2 cellular contexts compared by ENCODE assay signal in genomic region chr4:56466910-56467283, GRCh38.
TF ChIP-seq lines count a peak whose summit lies in the region.

No MANE protein-coding gene starts in this region.

TF ChIP-seq in HCT116, 20 proteins besides CTCF, POLR2A, EP300 and RAD21 (continued from another document):
- TF ChIP-seq ZBTB33 (IDR thresholded peaks at IDR 0.05; ENCODE audit: extremely low read depth, insufficient replicate concordance, low read length) (no peak), REST (IDR thresholded peaks at IDR 0.05; ENCODE audit: low read depth) (no peak), EZH2phosphoT487 (IDR thresholded peaks at IDR 0.05; ENCODE audit: borderline replicate concordance) (no peak), SRF (IDR thresholded peaks at IDR 0.05; ENCODE audit: low read depth) (no peak), POLR2AphosphoS5 (IDR thresholded peaks at IDR 0.05; ENCODE audit: low read depth, low read length) (no peak), ATF3 (IDR thresholded peaks at IDR 0.05) (no peak), TCF7L2 (IDR thresholded peaks at IDR 0.05; ENCODE audit: borderline replicate concordance, extremely low read depth, insufficient read depth, insufficient read length) (no peak), YY1 (IDR thresholded peaks at IDR 0.05; ENCODE audit: extremely low read depth, insufficient replicate concordance, low read depth, low read length) (no peak), ZNF274 (IDR thresholded peaks at IDR 0.05; ENCODE audit: low read depth, low read length) (no peak), CBX3 (IDR thresholded peaks at IDR 0.05; ENCODE audit: low read depth) (no peak), EGR1 (IDR thresholded peaks at IDR 0.05; ENCODE audit: low read depth) (no peak), ELF1 (IDR thresholded peaks at IDR 0.05; ENCODE audit: borderline replicate concordance, low read depth) (no peak)

TF ChIP-seq in SK-N-SH, 30 proteins besides CTCF, POLR2A, EP300 and RAD21 (continued from another document):
- TF ChIP-seq IRF3 (IDR thresholded peaks at IDR 0.05; ENCODE audit: low read depth, low read length) (no peak), TAF1 (IDR thresholded peaks at IDR 0.05; ENCODE audit: borderline replicate concordance, low read depth, low read length) (no peak), SIN3A (IDR thresholded peaks at IDR 0.05; ENCODE audit: borderline replicate concordance, low read depth, low read length) (no peak), EZH2phosphoT487 (IDR thresholded peaks at IDR 0.05; ENCODE audit: borderline replicate concordance, low read depth) (no peak)
